ENCODE assay signal across 8 cellular contexts in genomic region chr17:4584125-4584834, GRCh38. TPM values are rescaled to one million over a fixed set of nuclear protein-coding genes. Genes with fewer than 3 reads are reported as not detected.
DNase-seq lines count a peak whose midpoint lies in the region; ATAC-seq and TF ChIP-seq lines count a peak whose summit lies in the region.

Gene SMTNL2 (plus strand): TSS chr17:4584529. CDS start chr17:4584606, 77 bp downstream.

- ATAC-seq in HG02852 (IDR thresholded peaks at IDR 0.05; ENCODE audit: unreplicated experiment): no peak

- no peak for DNase-seq in AG04450 (ENCODE audit: low read depth, low spot score)
- DNase-seq in Jurkat, Clone E6-1 (ENCODE audit: low read depth, low spot score): no peak
- no peak for DNase-seq in effector memory CD4-positive, alpha-beta T cell
- no peak for DNase-seq in SIG-M5 (lab: John Stamatoyannopoulos, UW)
- DNase-seq in NK-92 (lab: John Stamatoyannopoulos, UW; ENCODE audit: unreplicated experiment): no peak
- no peak for DNase-seq in cortex of kidney (lab: John Stamatoyannopoulos, UW)

- H3K4me1 Mint-ChIP-seq in nephron: peaks cover 74% of the 10 kb centered on the region

- peaks cover 71% of the 10 kb centered on the region for H3K27me3 ChIP-seq in AG04450 (ENCODE audit: control insufficient read depth, insufficient read depth, low read length)
- peaks cover 12% of the 10 kb centered on the region for H3K27me3 ChIP-seq in effector memory CD4-positive, alpha-beta T cell (replicated peaks; ENCODE audit: control insufficient read depth, insufficient read depth, low read length, poor library complexity, severe bottlenecking)

- H3K4me3 ChIP-seq in AG04450 (ENCODE audit: low read depth, low read length): peak within 1 kb of the TSS; percentile 13; the same call in 1 of the 2 replicates
- H3K4me3 ChIP-seq in Jurkat, Clone E6-1 (ENCODE audit: low read length): peak within 1 kb of the TSS; percentile 31
- H3K4me3 ChIP-seq in effector memory CD4-positive, alpha-beta T cell (ENCODE audit: insufficient read depth, low read depth, low read length, poor library complexity, severe bottlenecking): peak within 1 kb of the TSS; percentile 32

- POLR2A ChIA-PET in AG04450 (lab: Yijun Ruan, JAX): no interaction called here

- H3K27me3 Mint-ChIP-seq in nephron (ENCODE audit: low read depth): peaks cover 17% of the 10 kb centered on the region

- peaks cover 5% of the 10 kb centered on the region for H3K4me1 ChIP-seq in effector memory CD4-positive, alpha-beta T cell (ENCODE audit: control insufficient read depth, insufficient read depth, low read length, poor library complexity, severe bottlenecking)

- TF ChIP-seq CTCF in AG04450 (IDR thresholded peaks at IDR 0.05; ENCODE audit: low read depth, low read length) (no peak), nephron (IDR thresholded peaks at IDR 0.05; ENCODE audit: unreplicated experiment in 3 of 3) (peak in 2 of 3 experiments; percentile 3 to 4)

- peak within 1 kb of the TSS; percentile 92 to 96 (median 94) for H3K4me3 Mint-ChIP-seq in nephron

- peak within 1 kb of the TSS; percentile 83 to 100 (median 97) for H3K27ac Mint-ChIP-seq in nephron

- no peaks in the 10 kb centered on the region for H3K9me3 Mint-ChIP-seq in nephron

- no peak within 1 kb of the TSS for H3K27ac ChIP-seq in AG04450 (ENCODE audit: low read depth, low read length)
- H3K27ac ChIP-seq in effector memory CD4-positive, alpha-beta T cell (ENCODE audit: insufficient read depth, low read length, poor library complexity, severe bottlenecking): no peak within 1 kb of the TSS

- no peaks in the 10 kb centered on the region for H3K36me3 ChIP-seq in effector memory CD4-positive, alpha-beta T cell (ENCODE audit: control insufficient read depth, insufficient read depth, low read length)

- peaks cover 5% of the 10 kb centered on the region for H3K36me3 Mint-ChIP-seq in nephron (ENCODE audit: low read depth)

- H3K9me3 ChIP-seq in AG04450 (ENCODE audit: control insufficient read depth, insufficient read depth, low read length): no peaks in the 10 kb centered on the region
- H3K9me3 ChIP-seq in effector memory CD4-positive, alpha-beta T cell (ENCODE audit: control insufficient read depth, low read length): no peaks in the 10 kb centered on the region

- CTCF ChIA-PET in AG04450 (lab: Charles Lee): interaction anchor here (0.6 to 1.8 kb wide), 2 partner anchors 17 to 24 kb away, joined by 3 to 11 read pairs; no protein-coding TSS in a partner anchor

RNA-seq across cellular contexts. Expression of gene SMTNL2, which starts in this region (rescaled TPM):
- polyA plus RNA-seq in AG04450 (2011; rRNA removed): 0.04 TPM in 1 of 2 replicates, not detected in the other
- polyA minus RNA-seq in AG04450 (2011; rRNA and poly(A)+ RNA removed): not detected in 2 replicates
- polyA plus RNA-seq in Jurkat, Clone E6-1 (2012; ENCODE audit: insufficient read depth, insufficient read length): 2.1 TPM
